In the genomic region with DNA sequence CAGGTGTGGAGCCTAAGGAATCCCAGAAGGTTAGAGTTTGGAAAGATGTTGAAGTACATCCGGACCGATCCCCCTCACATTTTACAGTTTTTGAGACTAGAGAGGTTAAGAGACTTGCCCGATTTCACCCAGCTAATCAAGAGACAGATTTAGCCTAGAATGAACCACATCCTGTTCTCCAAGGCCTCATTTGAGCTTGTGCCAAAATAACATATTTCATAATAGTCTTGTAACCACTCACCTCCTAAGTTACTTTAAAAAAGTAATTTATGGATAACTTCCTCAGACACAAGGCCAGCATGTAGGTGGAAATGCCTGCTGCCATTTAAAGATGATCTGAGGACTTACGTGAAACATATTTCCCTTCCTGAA, we compare ENCODE assay signal across 2 cellular contexts.
TF ChIP-seq lines count a peak whose summit lies in the region.

No MANE protein-coding gene starts in this region.

TF ChIP-seq in SK-N-SH treated with all-trans-retinoic acid at 6 μM for 48 hours, 23 proteins besides CTCF, POLR2A, EP300 and RAD21 (continued from another document):
- TF ChIP-seq, protein P1, sequence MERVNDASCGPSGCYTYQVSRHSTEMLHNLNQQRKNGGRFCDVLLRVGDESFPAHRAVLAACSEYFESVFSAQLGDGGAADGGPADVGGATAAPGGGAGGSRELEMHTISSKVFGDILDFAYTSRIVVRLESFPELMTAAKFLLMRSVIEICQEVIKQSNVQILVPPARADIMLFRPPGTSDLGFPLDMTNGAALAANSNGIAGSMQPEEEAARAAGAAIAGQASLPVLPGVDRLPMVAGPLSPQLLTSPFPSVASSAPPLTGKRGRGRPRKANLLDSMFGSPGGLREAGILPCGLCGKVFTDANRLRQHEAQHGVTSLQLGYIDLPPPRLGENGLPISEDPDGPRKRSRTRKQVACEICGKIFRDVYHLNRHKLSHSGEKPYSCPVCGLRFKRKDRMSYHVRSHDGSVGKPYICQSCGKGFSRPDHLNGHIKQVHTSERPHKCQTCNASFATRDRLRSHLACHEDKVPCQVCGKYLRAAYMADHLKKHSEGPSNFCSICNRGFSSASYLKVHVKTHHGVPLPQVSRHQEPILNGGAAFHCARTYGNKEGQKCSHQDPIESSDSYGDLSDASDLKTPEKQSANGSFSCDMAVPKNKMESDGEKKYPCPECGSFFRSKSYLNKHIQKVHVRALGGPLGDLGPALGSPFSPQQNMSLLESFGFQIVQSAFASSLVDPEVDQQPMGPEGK (CRISPR knock-in tag; IDR thresholded peaks at IDR 0.05; ENCODE audit: borderline replicate concordance): no peak
- no peak for TF ChIP-seq ISL1 (CRISPR knock-in tag; IDR thresholded peaks at IDR 0.05)
- TF ChIP-seq, protein P2, sequence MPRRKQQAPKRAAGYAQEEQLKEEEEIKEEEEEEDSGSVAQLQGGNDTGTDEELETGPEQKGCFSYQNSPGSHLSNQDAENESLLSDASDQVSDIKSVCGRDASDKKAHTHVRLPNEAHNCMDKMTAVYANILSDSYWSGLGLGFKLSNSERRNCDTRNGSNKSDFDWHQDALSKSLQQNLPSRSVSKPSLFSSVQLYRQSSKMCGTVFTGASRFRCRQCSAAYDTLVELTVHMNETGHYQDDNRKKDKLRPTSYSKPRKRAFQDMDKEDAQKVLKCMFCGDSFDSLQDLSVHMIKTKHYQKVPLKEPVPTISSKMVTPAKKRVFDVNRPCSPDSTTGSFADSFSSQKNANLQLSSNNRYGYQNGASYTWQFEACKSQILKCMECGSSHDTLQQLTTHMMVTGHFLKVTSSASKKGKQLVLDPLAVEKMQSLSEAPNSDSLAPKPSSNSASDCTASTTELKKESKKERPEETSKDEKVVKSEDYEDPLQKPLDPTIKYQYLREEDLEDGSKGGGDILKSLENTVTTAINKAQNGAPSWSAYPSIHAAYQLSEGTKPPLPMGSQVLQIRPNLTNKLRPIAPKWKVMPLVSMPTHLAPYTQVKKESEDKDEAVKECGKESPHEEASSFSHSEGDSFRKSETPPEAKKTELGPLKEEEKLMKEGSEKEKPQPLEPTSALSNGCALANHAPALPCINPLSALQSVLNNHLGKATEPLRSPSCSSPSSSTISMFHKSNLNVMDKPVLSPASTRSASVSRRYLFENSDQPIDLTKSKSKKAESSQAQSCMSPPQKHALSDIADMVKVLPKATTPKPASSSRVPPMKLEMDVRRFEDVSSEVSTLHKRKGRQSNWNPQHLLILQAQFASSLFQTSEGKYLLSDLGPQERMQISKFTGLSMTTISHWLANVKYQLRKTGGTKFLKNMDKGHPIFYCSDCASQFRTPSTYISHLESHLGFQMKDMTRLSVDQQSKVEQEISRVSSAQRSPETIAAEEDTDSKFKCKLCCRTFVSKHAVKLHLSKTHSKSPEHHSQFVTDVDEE (CRISPR knock-in tag; IDR thresholded peaks at IDR 0.05): no peak
- no peak for TF ChIP-seq ZC3H10 (CRISPR knock-in tag; IDR thresholded peaks at IDR 0.05)
- TF ChIP-seq SNAI2 (CRISPR knock-in tag; IDR thresholded peaks at IDR 0.05): no peak
- no peak for TF ChIP-seq RARB (CRISPR knock-in tag; IDR thresholded peaks at IDR 0.05)
- no peak for TF ChIP-seq TOX (CRISPR knock-in tag; IDR thresholded peaks at IDR 0.05; ENCODE audit: borderline replicate concordance)
- TF ChIP-seq, protein P3, sequence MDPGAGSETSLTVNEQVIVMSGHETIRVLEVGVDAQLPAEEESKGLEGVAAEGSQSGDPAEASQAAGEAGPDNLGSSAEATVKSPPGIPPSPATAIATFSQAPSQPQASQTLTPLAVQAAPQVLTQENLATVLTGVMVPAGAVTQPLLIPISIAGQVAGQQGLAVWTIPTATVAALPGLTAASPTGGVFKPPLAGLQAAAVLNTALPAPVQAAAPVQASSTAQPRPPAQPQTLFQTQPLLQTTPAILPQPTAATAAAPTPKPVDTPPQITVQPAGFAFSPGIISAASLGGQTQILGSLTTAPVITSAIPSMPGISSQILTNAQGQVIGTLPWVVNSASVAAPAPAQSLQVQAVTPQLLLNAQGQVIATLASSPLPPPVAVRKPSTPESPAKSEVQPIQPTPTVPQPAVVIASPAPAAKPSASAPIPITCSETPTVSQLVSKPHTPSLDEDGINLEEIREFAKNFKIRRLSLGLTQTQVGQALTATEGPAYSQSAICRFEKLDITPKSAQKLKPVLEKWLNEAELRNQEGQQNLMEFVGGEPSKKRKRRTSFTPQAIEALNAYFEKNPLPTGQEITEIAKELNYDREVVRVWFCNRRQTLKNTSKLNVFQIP (CRISPR knock-in tag; IDR thresholded peaks at IDR 0.05; ENCODE audit: borderline replicate concordance, low read depth): no peak
TF ChIP-seq in SK-N-SH treated with all-trans-retinoic acid at 6 μM for 48 hours: peak in this region for 0.

TF ChIP-seq in GM23338, 12 proteins besides CTCF, POLR2A, EP300 and RAD21 (continued from another document):
- TF ChIP-seq, protein P4, sequence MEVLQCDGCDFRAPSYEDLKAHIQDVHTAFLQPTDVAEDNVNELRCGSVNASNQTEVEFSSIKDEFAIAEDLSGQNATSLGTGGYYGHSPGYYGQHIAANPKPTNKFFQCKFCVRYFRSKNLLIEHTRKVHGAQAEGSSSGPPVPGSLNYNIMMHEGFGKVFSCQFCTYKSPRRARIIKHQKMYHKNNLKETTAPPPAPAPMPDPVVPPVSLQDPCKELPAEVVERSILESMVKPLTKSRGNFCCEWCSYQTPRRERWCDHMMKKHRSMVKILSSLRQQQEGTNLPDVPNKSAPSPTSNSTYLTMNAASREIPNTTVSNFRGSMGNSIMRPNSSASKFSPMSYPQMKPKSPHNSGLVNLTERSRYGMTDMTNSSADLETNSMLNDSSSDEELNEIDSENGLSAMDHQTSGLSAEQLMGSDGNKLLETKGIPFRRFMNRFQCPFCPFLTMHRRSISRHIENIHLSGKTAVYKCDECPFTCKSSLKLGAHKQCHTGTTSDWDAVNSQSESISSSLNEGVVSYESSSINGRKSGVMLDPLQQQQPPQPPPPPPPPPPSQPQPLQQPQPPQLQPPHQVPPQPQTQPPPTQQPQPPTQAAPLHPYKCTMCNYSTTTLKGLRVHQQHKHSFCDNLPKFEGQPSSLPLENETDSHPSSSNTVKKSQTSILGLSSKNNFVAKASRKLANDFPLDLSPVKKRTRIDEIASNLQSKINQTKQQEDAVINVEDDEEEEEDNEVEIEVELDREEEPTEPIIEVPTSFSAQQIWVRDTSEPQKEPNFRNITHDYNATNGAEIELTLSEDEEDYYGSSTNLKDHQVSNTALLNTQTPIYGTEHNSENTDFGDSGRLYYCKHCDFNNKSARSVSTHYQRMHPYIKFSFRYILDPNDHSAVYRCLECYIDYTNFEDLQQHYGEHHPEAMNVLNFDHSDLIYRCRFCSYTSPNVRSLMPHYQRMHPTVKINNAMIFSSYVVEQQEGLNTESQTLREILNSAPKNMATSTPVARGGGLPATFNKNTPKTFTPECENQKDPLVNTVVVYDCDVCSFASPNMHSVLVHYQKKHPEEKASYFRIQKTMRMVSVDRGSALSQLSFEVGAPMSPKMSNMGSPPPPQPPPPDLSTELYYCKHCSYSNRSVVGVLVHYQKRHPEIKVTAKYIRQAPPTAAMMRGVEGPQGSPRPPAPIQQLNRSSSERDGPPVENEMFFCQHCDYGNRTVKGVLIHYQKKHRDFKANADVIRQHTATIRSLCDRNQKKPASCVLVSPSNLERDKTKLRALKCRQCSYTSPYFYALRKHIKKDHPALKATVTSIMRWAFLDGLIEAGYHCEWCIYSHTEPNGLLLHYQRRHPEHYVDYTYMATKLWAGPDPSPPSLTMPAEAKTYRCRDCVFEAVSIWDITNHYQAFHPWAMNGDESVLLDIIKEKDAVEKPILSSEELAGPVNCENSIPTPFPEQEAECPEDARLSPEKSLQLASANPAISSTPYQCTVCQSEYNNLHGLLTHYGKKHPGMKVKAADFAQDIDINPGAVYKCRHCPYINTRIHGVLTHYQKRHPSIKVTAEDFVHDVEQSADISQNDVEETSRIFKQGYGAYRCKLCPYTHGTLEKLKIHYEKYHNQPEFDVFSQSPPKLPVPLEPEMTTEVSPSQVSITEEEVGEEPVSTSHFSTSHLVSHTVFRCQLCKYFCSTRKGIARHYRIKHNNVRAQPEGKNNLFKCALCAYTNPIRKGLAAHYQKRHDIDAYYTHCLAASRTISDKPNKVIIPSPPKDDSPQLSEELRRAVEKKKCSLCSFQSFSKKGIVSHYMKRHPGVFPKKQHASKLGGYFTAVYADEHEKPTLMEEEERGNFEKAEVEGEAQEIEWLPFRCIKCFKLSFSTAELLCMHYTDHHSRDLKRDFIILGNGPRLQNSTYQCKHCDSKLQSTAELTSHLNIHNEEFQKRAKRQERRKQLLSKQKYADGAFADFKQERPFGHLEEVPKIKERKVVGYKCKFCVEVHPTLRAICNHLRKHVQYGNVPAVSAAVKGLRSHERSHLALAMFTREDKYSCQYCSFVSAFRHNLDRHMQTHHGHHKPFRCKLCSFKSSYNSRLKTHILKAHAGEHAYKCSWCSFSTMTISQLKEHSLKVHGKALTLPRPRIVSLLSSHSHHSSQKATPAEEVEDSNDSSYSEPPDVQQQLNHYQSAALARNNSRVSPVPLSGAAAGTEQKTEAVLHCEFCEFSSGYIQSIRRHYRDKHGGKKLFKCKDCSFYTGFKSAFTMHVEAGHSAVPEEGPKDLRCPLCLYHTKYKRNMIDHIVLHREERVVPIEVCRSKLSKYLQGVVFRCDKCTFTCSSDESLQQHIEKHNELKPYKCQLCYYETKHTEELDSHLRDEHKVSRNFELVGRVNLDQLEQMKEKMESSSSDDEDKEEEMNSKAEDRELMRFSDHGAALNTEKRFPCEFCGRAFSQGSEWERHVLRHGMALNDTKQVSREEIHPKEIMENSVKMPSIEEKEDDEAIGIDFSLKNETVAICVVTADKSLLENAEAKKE (CRISPR knock-in tag; IDR thresholded peaks at IDR 0.05): no peak
- TF ChIP-seq CREB1 (CRISPR knock-in tag; IDR thresholded peaks at IDR 0.05; ENCODE audit: low read depth) (no peak), NANOG (IDR thresholded peaks at IDR 0.05; ENCODE audit: borderline replicate concordance) (no peak), JUNB (IDR thresholded peaks at IDR 0.05; ENCODE audit: unreplicated experiment) (no peak), POLR2AphosphoS5 (IDR thresholded peaks at IDR 0.05; ENCODE audit: low read depth) (no peak), ZNF331 (CRISPR knock-in tag; IDR thresholded peaks at IDR 0.05; ENCODE audit: low read depth) (no peak), EZH2 (IDR thresholded peaks at IDR 0.05; ENCODE audit: low read depth, unreplicated experiment) (no peak)
- TF ChIP-seq, protein P5, sequence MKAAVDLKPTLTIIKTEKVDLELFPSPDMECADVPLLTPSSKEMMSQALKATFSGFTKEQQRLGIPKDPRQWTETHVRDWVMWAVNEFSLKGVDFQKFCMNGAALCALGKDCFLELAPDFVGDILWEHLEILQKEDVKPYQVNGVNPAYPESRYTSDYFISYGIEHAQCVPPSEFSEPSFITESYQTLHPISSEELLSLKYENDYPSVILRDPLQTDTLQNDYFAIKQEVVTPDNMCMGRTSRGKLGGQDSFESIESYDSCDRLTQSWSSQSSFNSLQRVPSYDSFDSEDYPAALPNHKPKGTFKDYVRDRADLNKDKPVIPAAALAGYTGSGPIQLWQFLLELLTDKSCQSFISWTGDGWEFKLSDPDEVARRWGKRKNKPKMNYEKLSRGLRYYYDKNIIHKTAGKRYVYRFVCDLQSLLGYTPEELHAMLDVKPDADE (IDR thresholded peaks at IDR 0.05): no peak
- TF ChIP-seq, protein P6, sequence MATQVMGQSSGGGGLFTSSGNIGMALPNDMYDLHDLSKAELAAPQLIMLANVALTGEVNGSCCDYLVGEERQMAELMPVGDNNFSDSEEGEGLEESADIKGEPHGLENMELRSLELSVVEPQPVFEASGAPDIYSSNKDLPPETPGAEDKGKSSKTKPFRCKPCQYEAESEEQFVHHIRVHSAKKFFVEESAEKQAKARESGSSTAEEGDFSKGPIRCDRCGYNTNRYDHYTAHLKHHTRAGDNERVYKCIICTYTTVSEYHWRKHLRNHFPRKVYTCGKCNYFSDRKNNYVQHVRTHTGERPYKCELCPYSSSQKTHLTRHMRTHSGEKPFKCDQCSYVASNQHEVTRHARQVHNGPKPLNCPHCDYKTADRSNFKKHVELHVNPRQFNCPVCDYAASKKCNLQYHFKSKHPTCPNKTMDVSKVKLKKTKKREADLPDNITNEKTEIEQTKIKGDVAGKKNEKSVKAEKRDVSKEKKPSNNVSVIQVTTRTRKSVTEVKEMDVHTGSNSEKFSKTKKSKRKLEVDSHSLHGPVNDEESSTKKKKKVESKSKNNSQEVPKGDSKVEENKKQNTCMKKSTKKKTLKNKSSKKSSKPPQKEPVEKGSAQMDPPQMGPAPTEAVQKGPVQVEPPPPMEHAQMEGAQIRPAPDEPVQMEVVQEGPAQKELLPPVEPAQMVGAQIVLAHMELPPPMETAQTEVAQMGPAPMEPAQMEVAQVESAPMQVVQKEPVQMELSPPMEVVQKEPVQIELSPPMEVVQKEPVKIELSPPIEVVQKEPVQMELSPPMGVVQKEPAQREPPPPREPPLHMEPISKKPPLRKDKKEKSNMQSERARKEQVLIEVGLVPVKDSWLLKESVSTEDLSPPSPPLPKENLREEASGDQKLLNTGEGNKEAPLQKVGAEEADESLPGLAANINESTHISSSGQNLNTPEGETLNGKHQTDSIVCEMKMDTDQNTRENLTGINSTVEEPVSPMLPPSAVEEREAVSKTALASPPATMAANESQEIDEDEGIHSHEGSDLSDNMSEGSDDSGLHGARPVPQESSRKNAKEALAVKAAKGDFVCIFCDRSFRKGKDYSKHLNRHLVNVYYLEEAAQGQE (IDR thresholded peaks at IDR 0.05; ENCODE audit: unreplicated experiment): no peak
